13 cellular contexts compared by ENCODE assay signal in genomic region chr22:39214383-39215069, GRCh38. TPM values are rescaled to one million over a fixed set of nuclear protein-coding genes. Genes with fewer than 3 reads are reported as not detected.
A peak's percentile ranks its signal among the peaks of the same experiment; 100 is the strongest.
DNase-seq lines count a peak whose midpoint lies in the region; ATAC-seq and TF ChIP-seq lines count a peak whose summit lies in the region.
"Had no signal": no experiment of that assay in that cellular context is flagged by ENCODE, and none has a peak within 500 bp of the region (broad histone marks: within the 10 kb centered on the region; RNA-seq: fewer than 3 reads in every experiment).

No MANE protein-coding gene starts in this region.

- peaks cover 31% of the 10 kb centered on the region for H3K4me1 ChIP-seq in HUES48 (ENCODE audit: control insufficient read depth, insufficient read depth, low read length)

- peaks cover 5% of the 10 kb centered on the region for H3K9me3 Mint-ChIP-seq in mesothelial cell of epicardium

- peak overlapping the region; percentile 70 for H3K9ac ChIP-seq in HUES48 (ENCODE audit: low read depth, low read length)

- ATAC-seq in GM19467 (IDR thresholded peaks at IDR 0.05; ENCODE audit: unreplicated experiment): no peak
- ATAC-seq in HG03521 (IDR thresholded peaks at IDR 0.05; ENCODE audit: unreplicated experiment): no peak

- H3K4me3 ChIP-seq in HUES48 (ENCODE audit: low read depth, low read length) (peak overlapping the region; percentile 53), choroid plexus epithelial cell (ENCODE audit: low read depth, low read length) (no peak overlapping the region)

- no peak overlapping the region for H3K4me3 Mint-ChIP-seq in mesothelial cell of epicardium
- H3K4me3 Mint-ChIP-seq: naive B cell had no signal

- peak overlapping the region; percentile 95 for H3K27ac Mint-ChIP-seq in mesothelial cell of epicardium
- H3K27ac Mint-ChIP-seq: naive B cell had no signal

- H3K36me3 ChIP-seq in HUES48 (ENCODE audit: control insufficient read depth, insufficient read depth, low read length): no peaks in the 10 kb centered on the region

- no peaks in the 10 kb centered on the region for H3K36me3 Mint-ChIP-seq in mesothelial cell of epicardium

- no peaks in the 10 kb centered on the region for H3K27me3 Mint-ChIP-seq in mesothelial cell of epicardium (ENCODE audit: low read depth)

- no peak for TF ChIP-seq CTCF in choroid plexus epithelial cell (conservative IDR thresholded peaks at IDR 0.05; ENCODE audit: low read depth, low read length)
- TF ChIP-seq CTCF in mesothelial cell of epicardium (IDR thresholded peaks at IDR 0.05; ENCODE audit: unreplicated experiment): no peak

- no peaks in the 10 kb centered on the region for H3K27me3 ChIP-seq in HUES48 (ENCODE audit: control insufficient read depth, insufficient read depth, low read length)

- peak; percentile 88 for DNase-seq in DMS53 (lab: John Stamatoyannopoulos, UW)
- peak; percentile 39 for DNase-seq in choroid plexus epithelial cell (ENCODE audit: low read depth)
- no peak for DNase-seq in mesothelial cell of epicardium (ENCODE audit: low spot score in 2 of 2, unreplicated experiment in 2 of 2)
- no peak for DNase-seq in NCI-H2171 (lab: John Stamatoyannopoulos, UW)
- no peak for DNase-seq in NCI-H1417 treated with DMSO at 0.1 percent for 48 hours (lab: John Stamatoyannopoulos, UW)
- DNase-seq: activated gamma-delta T cell, DMS 273 treated with DMSO at 0.1 percent for 48 hours, erythroblast, naive B cell, NCI-H2171 treated with DMSO at 0.1 percent for 48 hours had no signal

- H3K4me1 Mint-ChIP-seq in mesothelial cell of epicardium: peaks cover 17% of the 10 kb centered on the region

- peak overlapping the region; percentile 94 for H3K27ac ChIP-seq in HUES48 (ENCODE audit: low read depth, low read length)

- H3K9me3 ChIP-seq in HUES48 (ENCODE audit: control insufficient read depth, insufficient read depth, low read length): no peaks in the 10 kb centered on the region

RNA-seq across cellular contexts. Expression of gene PDGFB, which starts 30.3 kb away (rescaled TPM):
- 14.2 to 15.2 TPM (median 14.7 TPM) in 3 replicates for total RNA-seq in mesothelial cell of epicardium

Comparison
In these comparisons a context has a peak if more than half of its experiments do, and no peak if none do; other contexts are left out.
1. DNase-seq: peak in DMS53 (single experiment) and choroid plexus epithelial cell (single experiment); none in mesothelial cell of epicardium (0 of 2), NCI-H2171 (single experiment) and NCI-H1417 treated with DMSO at 0.1 percent for 48 hours (single experiment).